Comparison of ENCODE assay signal across 20 cellular contexts in genomic region chr5:76498328-76498727, GRCh38.
"Had no signal": no experiment of that assay in that cellular context is flagged by ENCODE, and none has a peak within 500 bp of the region (broad histone marks: within the 10 kb centered on the region; RNA-seq: fewer than 3 reads in every experiment).

No MANE protein-coding gene starts in this region.

- H3K9me3 Mint-ChIP-seq: activated CD8-positive, alpha-beta T cell treated with anti-CD3 and anti-CD28 coated beads for 36 hours; activated naive CD8-positive, alpha-beta T cell treated with anti-CD3 and anti-CD28 coated beads, Interleukin-2, amount 10 ng/mL, durations not matched to agents 7 days and 5 days; T-cell had no signal

- H3K9me3 ChIP-seq: adrenal gland had no signal

- H3K4me3 Mint-ChIP-seq: activated CD4-positive, alpha-beta T cell treated with anti-CD3 and anti-CD28 coated beads for 36 hours; activated CD8-positive, alpha-beta T cell treated with anti-CD3 and anti-CD28 coated beads for 36 hours; activated naive CD8-positive, alpha-beta T cell treated with anti-CD3 and anti-CD28 coated beads, Interleukin-2, amount 10 ng/mL, durations not matched to agents 7 days and 5 days; T-cell had no signal

- H3K4me3 ChIP-seq: adrenal gland, SK-N-MC had no signal

- H3K27ac Mint-ChIP-seq: activated CD4-positive, alpha-beta T cell treated with anti-CD3 and anti-CD28 coated beads for 36 hours; activated CD8-positive, alpha-beta T cell treated with anti-CD3 and anti-CD28 coated beads for 36 hours; activated naive CD8-positive, alpha-beta T cell treated with anti-CD3 and anti-CD28 coated beads, Interleukin-2, amount 10 ng/mL, durations not matched to agents 7 days and 5 days had no signal

- H3K27ac ChIP-seq: adrenal gland, SK-N-MC, VCaP had no signal

- ATAC-seq: activated CD4-positive, alpha-beta T cell treated with anti-CD3 and anti-CD28 coated beads for 36 hours; activated CD8-positive, alpha-beta T cell treated with anti-CD3 and anti-CD28 coated beads for 36 hours; Panc1; Right ventricle myocardium inferior; T-cell had no signal

- H3K27me3 Mint-ChIP-seq: activated CD4-positive, alpha-beta T cell treated with anti-CD3 and anti-CD28 coated beads for 36 hours; activated CD8-positive, alpha-beta T cell treated with anti-CD3 and anti-CD28 coated beads for 36 hours; activated naive CD8-positive, alpha-beta T cell treated with anti-CD3 and anti-CD28 coated beads, Interleukin-2, amount 10 ng/mL, durations not matched to agents 7 days and 5 days; T-cell had no signal

- H3K27me3 ChIP-seq: adrenal gland had no signal

- DNase-seq: activated CD4-positive, alpha-beta T cell treated with anti-CD3 and anti-CD28 coated beads for 36 hours; activated CD8-positive, alpha-beta memory T cell treated with anti-CD3 and anti-CD28 coated beads, Interleukin-2, amount 50 U/mL, for 4 hours; activated CD8-positive, alpha-beta T cell treated with anti-CD3 and anti-CD28 coated beads for 36 hours; activated naive CD4-positive, alpha-beta T cell treated with anti-CD3 and anti-CD28 coated beads, Interleukin-2, amount 50 U/mL, for 16 hours; activated naive CD8-positive, alpha-beta T cell treated with anti-CD3 and anti-CD28 coated beads, Interleukin-2, amount 10 ng/mL, durations not matched to agents 7 days and 5 days; adrenal gland; anterior cingulate cortex; NCI-H1092; NCI-H1417; NCI-H1930; NCI-H2171; NCI-H2227 treated with DMSO at 0.1 percent for 48 hours; NK-92 treated with Interleukin-12 subunit alpha and Interleukin-12 subunit beta, amount 100 ng/mL, for 24 hours; OCI-M1; RPMI8226; T-cell had no signal

- H3K36me3 ChIP-seq: adrenal gland had no signal
